ENCODE assay signal across 26 cellular contexts in genomic region chr2:239459581-239459980, GRCh38. TPM values are rescaled to one million over a fixed set of nuclear protein-coding genes. Genes with fewer than 3 reads are reported as not detected.
A peak's percentile ranks its signal among the peaks of the same experiment; 100 is the strongest.
DNase-seq lines count a peak whose midpoint lies in the region; ATAC-seq lines count a peak whose summit lies in the region.
"Had no signal": no experiment of that assay in that cellular context is flagged by ENCODE, and none has a peak within 500 bp of the region (broad histone marks: within the 10 kb centered on the region; RNA-seq: fewer than 3 reads in every experiment).

No MANE protein-coding gene starts in this region.

- H3K27ac Mint-ChIP-seq in dendritic cell treated with granulocyte-macrophage colony-stimulating factor and Interleukin-4, amounts not matched to agents 40 ng/mL and 50 ng/mL, for 4 days: peak overlapping the region; percentile 5
- H3K27ac Mint-ChIP-seq: activated CD4-positive, alpha-beta memory T cell treated with anti-CD3 and anti-CD28 coated beads for 36 hours; activated naive CD4-positive, alpha-beta T cell treated with anti-CD3 and anti-CD28 coated beads, Interleukin-2, amount 50 U/mL, for 72 hours; mesothelial cell of epicardium; naive B cell; stimulated activated naive B cell treated with anti-CD40 and anti-IgM and Interleukin-4, amounts not matched to agents 10 μg/mL and 1 μg/mL and 100 μg/mL, for 72 hours had no signal

- intact Hi-C loops in dendritic cell treated with granulocyte-macrophage colony-stimulating factor and Interleukin-4, amounts not matched to agents 40 ng/mL and 50 ng/mL, for 4 days (cut with micrococcal nuclease): no loop called here
- intact Hi-C loops in posterior vena cava (cut with DNase I) (no loop called here), sciatic nerve (cut with DNase I) (no loop called here)

- H3K36me3 Mint-ChIP-seq in dendritic cell treated with granulocyte-macrophage colony-stimulating factor and Interleukin-4, amounts not matched to agents 40 ng/mL and 50 ng/mL, for 4 days (ENCODE audit: low read depth): no peaks in the 10 kb centered on the region
- H3K36me3 Mint-ChIP-seq: activated CD4-positive, alpha-beta memory T cell treated with anti-CD3 and anti-CD28 coated beads for 36 hours; mesothelial cell of epicardium had no signal

- H3K4me3 Mint-ChIP-seq in dendritic cell treated with granulocyte-macrophage colony-stimulating factor and Interleukin-4, amounts not matched to agents 40 ng/mL and 50 ng/mL, for 4 days: no peak overlapping the region
- H3K4me3 Mint-ChIP-seq: activated CD4-positive, alpha-beta memory T cell treated with anti-CD3 and anti-CD28 coated beads for 36 hours; mesothelial cell of epicardium; naive B cell; stimulated activated naive B cell treated with anti-CD40 and anti-IgM and Interleukin-4, amounts not matched to agents 10 μg/mL and 1 μg/mL and 100 μg/mL, for 72 hours had no signal

- peak; percentile 19 for DNase-seq in NCI-H146 (lab: John Stamatoyannopoulos, UW)
- no peak for DNase-seq in NCI-H146 treated with DMSO at 0.1 percent for 48 hours (lab: John Stamatoyannopoulos, UW; ENCODE audit: unreplicated experiment)
- DNase-seq in NCI-H524 (lab: John Stamatoyannopoulos, UW): peak; percentile 64 to 92
- DNase-seq in posterior vena cava (ENCODE audit: low spot score): peak; percentile 40
- no peak for DNase-seq in sciatic nerve (ENCODE audit: low spot score)
- no peak for DNase-seq in NCI-H345 treated with DMSO at 0.1 percent for 48 hours (lab: John Stamatoyannopoulos, UW; ENCODE audit: unreplicated experiment)
- DNase-seq in dermis blood vessel endothelial cell: no peak
- DNase-seq: activated CD4-positive, alpha-beta memory T cell treated with anti-CD3 and anti-CD28 coated beads for 36 hours; activated effector memory CD4-positive, alpha-beta T cell treated with Interleukin-2 at 50 U/mL for 16 hours; activated T-cell treated with anti-CD3 and anti-CD28 coated beads for 4 hours; amygdala; Caco-2; DMS79; effector memory CD4-positive, alpha-beta T cell; GDM1; naive B cell; NCI-H1436; NCI-H2107; NK-92 treated with Interleukin-12 subunit alpha and Interleukin-12 subunit beta, amount 100 ng/mL, for 24 hours; PC-9; SHP77; stimulated activated naive B cell treated with anti-CD40 and anti-IgM and Interleukin-4, amounts not matched to agents 10 μg/mL and 1 μg/mL and 100 μg/mL, for 72 hours; uterus had no signal

- peaks cover 24% of the 10 kb centered on the region for H3K27me3 Mint-ChIP-seq in dendritic cell treated with granulocyte-macrophage colony-stimulating factor and Interleukin-4, amounts not matched to agents 40 ng/mL and 50 ng/mL, for 4 days

- H3K9me3 Mint-ChIP-seq in dendritic cell treated with granulocyte-macrophage colony-stimulating factor and Interleukin-4, amounts not matched to agents 40 ng/mL and 50 ng/mL, for 4 days: no peaks in the 10 kb centered on the region

- no peak for ATAC-seq in sciatic nerve
- ATAC-seq: activated naive CD4-positive, alpha-beta T cell treated with anti-CD3 and anti-CD28 coated beads, Interleukin-2, amount 50 U/mL, for 72 hours; stimulated activated naive B cell treated with anti-CD40 and anti-IgM and Interleukin-4, amounts not matched to agents 10 μg/mL and 1 μg/mL and 100 μg/mL, for 72 hours had no signal

- peaks cover 28% of the 10 kb centered on the region for H3K4me1 Mint-ChIP-seq in dendritic cell treated with granulocyte-macrophage colony-stimulating factor and Interleukin-4, amounts not matched to agents 40 ng/mL and 50 ng/mL, for 4 days (ENCODE audit: low read depth)
- H3K4me1 Mint-ChIP-seq: mesothelial cell of epicardium; naive B cell; stimulated activated naive B cell treated with anti-CD40 and anti-IgM and Interleukin-4, amounts not matched to agents 10 μg/mL and 1 μg/mL and 100 μg/mL, for 72 hours had no signal

RNA-seq across cellular contexts. Expression of gene HDAC4, which starts 58.8 kb away (rescaled TPM):
- total RNA-seq in posterior vena cava: 10 to 100 TPM; 47.6 to 66.9 TPM
- total RNA-seq in sciatic nerve: 99.5 TPM
- total RNA-seq in dermis blood vessel endothelial cell: 17.4 and 25.2 TPM in 2 replicates

Comparison
In these comparisons a context has a peak if more than half of its experiments do, and no peak if none do; other contexts are left out.
1. DNase-seq: peak in NCI-H146 (single experiment), NCI-H524 (2 of 2) and posterior vena cava (single experiment); none in NCI-H146 treated with DMSO at 0.1 percent for 48 hours (single experiment), sciatic nerve (single experiment), NCI-H345 treated with DMSO at 0.1 percent for 48 hours (single experiment) and dermis blood vessel endothelial cell (single experiment).